ENCODE assay signal across 2 cellular contexts in the genomic region with DNA sequence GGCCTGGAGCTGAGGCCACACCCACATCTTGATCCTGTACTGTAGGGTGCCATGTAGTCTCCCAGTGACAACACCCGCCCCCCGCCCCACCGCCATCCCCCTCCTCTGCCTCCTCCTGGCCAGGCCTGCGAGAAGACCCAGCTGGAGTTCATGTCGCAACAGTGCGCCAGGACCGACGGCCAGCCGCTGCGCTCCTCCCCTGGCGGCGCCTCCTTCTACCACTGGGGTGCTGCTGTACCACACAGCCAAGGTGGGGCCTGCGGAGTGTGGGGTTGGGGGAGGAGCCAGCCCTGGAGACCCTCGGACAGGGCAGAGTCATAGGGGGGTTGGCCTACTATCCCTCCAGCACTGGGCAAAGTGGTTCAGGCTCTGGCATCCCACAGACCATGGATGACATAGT.
A peak's percentile ranks its signal among the peaks of the same experiment; 100 is the strongest.
TF ChIP-seq lines count a peak whose summit lies in the region.

No MANE protein-coding gene starts in this region.

TF ChIP-seq in IMR-90, 13 proteins besides CTCF, POLR2A, EP300 and RAD21:
- TF ChIP-seq CEBPB (IDR thresholded peaks at IDR 0.05; ENCODE audit: low read depth, low read length) (0 out of 2 replicates have a peak, but pooled peaks have one; percentile 26), FOS (IDR thresholded peaks at IDR 0.05; ENCODE audit: low read depth, low read length) (no peak)

TF ChIP-seq in K562, 482 proteins besides CTCF, POLR2A, EP300 and RAD21:
- TF ChIP-seq L3MBTL2 (IDR thresholded peaks at IDR 0.05): no peak
- TF ChIP-seq, protein P1, sequence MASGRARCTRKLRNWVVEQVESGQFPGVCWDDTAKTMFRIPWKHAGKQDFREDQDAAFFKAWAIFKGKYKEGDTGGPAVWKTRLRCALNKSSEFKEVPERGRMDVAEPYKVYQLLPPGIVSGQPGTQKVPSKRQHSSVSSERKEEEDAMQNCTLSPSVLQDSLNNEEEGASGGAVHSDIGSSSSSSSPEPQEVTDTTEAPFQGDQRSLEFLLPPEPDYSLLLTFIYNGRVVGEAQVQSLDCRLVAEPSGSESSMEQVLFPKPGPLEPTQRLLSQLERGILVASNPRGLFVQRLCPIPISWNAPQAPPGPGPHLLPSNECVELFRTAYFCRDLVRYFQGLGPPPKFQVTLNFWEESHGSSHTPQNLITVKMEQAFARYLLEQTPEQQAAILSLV (tag; IDR thresholded peaks at IDR 0.05): no peak
- TF ChIP-seq CEBPG (CRISPR knock-in tag; IDR thresholded peaks at IDR 0.05): 0 out of 2 replicates have a peak, but pooled peaks have one; percentile 20
- TF ChIP-seq CEBPG (tag; conservative IDR thresholded peaks at IDR 0.05 in 1 of 2, IDR thresholded peaks at IDR 0.05 in 1 of 2): no peak
- no peak for TF ChIP-seq THAP7 (CRISPR knock-in tag; IDR thresholded peaks at IDR 0.05)
- no peak for TF ChIP-seq HNRNPL (IDR thresholded peaks at IDR 0.05; ENCODE audit: low read depth, low read length)
- TF ChIP-seq, protein P2, sequence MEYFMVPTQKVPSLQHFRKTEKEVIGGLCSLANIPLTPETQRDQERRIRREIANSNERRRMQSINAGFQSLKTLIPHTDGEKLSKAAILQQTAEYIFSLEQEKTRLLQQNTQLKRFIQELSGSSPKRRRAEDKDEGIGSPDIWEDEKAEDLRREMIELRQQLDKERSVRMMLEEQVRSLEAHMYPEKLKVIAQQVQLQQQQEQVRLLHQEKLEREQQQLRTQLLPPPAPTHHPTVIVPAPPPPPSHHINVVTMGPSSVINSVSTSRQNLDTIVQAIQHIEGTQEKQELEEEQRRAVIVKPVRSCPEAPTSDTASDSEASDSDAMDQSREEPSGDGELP (CRISPR knock-in tag; IDR thresholded peaks at IDR 0.05; ENCODE audit: borderline replicate concordance): 0 out of 2 replicates have a peak, but pooled peaks have one; percentile 21
- TF ChIP-seq TCF7L2 (IDR thresholded peaks at IDR 0.05; ENCODE audit: low read depth, low read length): no peak
- no peak for TF ChIP-seq KDM4B (IDR thresholded peaks at IDR 0.05; ENCODE audit: borderline replicate concordance in 2 of 2, low read depth in 1 of 2)
- TF ChIP-seq HDAC1 (IDR thresholded peaks at IDR 0.05): no peak
TF ChIP-seq in K562: peak in this region for 2.
